1 cellular context compared by ENCODE assay signal in the genomic region with DNA sequence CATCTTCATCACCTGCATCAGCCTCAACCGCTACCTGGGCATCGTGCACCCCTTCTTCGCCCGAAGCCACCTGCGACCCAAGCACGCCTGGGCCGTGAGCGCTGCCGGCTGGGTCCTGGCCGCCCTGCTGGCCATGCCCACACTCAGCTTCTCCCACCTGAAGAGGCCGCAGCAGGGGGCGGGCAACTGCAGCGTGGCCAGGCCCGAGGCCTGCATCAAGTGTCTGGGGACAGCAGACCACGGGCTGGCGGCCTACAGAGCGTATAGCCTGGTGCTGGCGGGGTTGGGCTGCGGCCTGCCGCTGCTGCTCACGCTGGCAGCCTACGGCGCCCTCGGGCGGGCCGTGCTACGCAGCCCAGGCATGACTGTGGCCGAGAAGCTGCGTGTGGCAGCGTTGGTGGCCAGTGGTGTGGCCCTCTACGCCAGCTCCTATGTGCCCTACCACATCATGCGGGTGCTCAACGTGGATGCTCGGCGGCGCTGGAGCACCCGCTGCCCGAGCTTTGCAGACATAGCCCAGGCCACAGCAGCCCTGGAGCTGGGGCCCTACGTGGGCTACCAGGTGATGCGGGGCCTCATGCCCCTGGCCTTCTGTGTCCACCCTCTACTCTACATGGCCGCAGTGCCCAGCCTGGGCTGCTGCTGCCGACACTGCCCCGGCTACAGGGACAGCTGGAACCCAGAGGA.
TF ChIP-seq lines count a peak whose summit lies in the region.

No MANE protein-coding gene starts in this region.

TF ChIP-seq in A549, 52 proteins besides CTCF, POLR2A, EP300 and RAD21:
- TF ChIP-seq, protein P1, sequence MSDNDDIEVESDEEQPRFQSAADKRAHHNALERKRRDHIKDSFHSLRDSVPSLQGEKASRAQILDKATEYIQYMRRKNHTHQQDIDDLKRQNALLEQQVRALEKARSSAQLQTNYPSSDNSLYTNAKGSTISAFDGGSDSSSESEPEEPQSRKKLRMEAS (IDR thresholded peaks at IDR 0.05) = 0 out of 2 replicates have a peak, but pooled peaks have one; percentile 3
- TF ChIP-seq HOXB5 (CRISPR knock-in tag; IDR thresholded peaks at IDR 0.05) (no peak), JUN (IDR thresholded peaks at IDR 0.05) (peak in 1 of 2 experiments; percentile 18; a peak in 2 of 5 replicates)
